ENCODE assay signal across 16 cellular contexts in genomic region chr16:48555597-48555996, GRCh38. TPM values are rescaled to one million over a fixed set of nuclear protein-coding genes. Genes with fewer than 3 reads are reported as not detected.
DNase-seq lines count a peak whose midpoint lies in the region; ATAC-seq, FAIRE-seq and TF ChIP-seq lines count a peak whose summit lies in the region.
"Had no signal": no experiment of that assay in that cellular context is flagged by ENCODE, and none has a peak within 500 bp of the region (broad histone marks: within the 10 kb centered on the region; RNA-seq: fewer than 3 reads in every experiment).

No MANE protein-coding gene starts in this region.

- no peak for FAIRE-seq in D721Med (lab: Jason Lieb, UNC)
- FAIRE-seq: bronchial epithelial cell had no signal

- peak overlapping the region; percentile 51 for H3K27ac ChIP-seq in mesodermal cell (ENCODE audit: low read depth, low read length, severe bottlenecking)
- H3K27ac ChIP-seq: sigmoid colon had no signal

- H3K9me3 ChIP-seq in mesodermal cell (ENCODE audit: control insufficient read depth, low read length): no peaks in the 10 kb centered on the region
- H3K9me3 ChIP-seq: heart right ventricle, sigmoid colon, SK-N-SH had no signal

- H3K4me1 ChIP-seq in mesodermal cell (ENCODE audit: control insufficient read depth, insufficient read depth, low read length, poor library complexity, severe bottlenecking): peaks cover 21% of the 10 kb centered on the region

- peak overlapping the region; percentile 55 for H3K4me3 Mint-ChIP-seq in stimulated activated naive CD8-positive, alpha-beta T cell treated with anti-CD3 and anti-CD28 coated beads, Interleukin-15, Interleukin-2, amounts not matched to agents 100 ng/mL and 50 ng/mL, for 24 hours
- peak overlapping the region; percentile 64 for H3K4me3 Mint-ChIP-seq in activated CD8-positive, alpha-beta T cell treated with anti-CD3 and anti-CD28 coated beads, Interleukin-2, amount 10 ng/mL, durations not matched to agents 7 days and 5 days

- TF ChIP-seq CTCF in D721Med (IDR thresholded peaks at IDR 0.05; ENCODE audit: insufficient read depth, missing control alignments): no peak

- ATAC-seq in stimulated activated naive CD8-positive, alpha-beta T cell treated with anti-CD3 and anti-CD28 coated beads, Interleukin-15, Interleukin-2, amounts not matched to agents 100 U/mL and 50 U/mL, for 24 hours: no peak
- ATAC-seq in activated CD8-positive, alpha-beta T cell treated with anti-CD3 and anti-CD28 coated beads, Interleukin-2, amount 10 ng/mL, durations not matched to agents 7 days and 5 days: peak; percentile 4
- ATAC-seq in HG02759 (IDR thresholded peaks at IDR 0.05; ENCODE audit: unreplicated experiment) (no peak), HG02623 (IDR thresholded peaks at IDR 0.05; ENCODE audit: unreplicated experiment) (no peak)

- H3K27ac Mint-ChIP-seq in stimulated activated naive CD8-positive, alpha-beta T cell treated with anti-CD3 and anti-CD28 coated beads, Interleukin-15, Interleukin-2, amounts not matched to agents 100 ng/mL and 50 ng/mL, for 24 hours: peak overlapping the region; percentile 98
- peak overlapping the region; percentile 84 for H3K27ac Mint-ChIP-seq in activated CD8-positive, alpha-beta T cell treated with anti-CD3 and anti-CD28 coated beads, Interleukin-2, amount 10 ng/mL, durations not matched to agents 7 days and 5 days

- H3K4me3 ChIP-seq in mesodermal cell (ENCODE audit: extremely low read depth, insufficient read depth, low read length, poor library complexity, severe bottlenecking): no peak overlapping the region
- H3K4me3 ChIP-seq: heart right ventricle, sigmoid colon had no signal

- POLR2A ChIA-PET in activated CD8-positive, alpha-beta T cell treated with anti-CD3 and anti-CD28 coated beads, Interleukin-2, amount 10 ng/mL, durations not matched to agents 7 days and 5 days (lab: Charles Lee): interaction anchor here (1.0 to 1.1 kb wide), 2 partner anchors 52 to 170 kb away, joined by 3 read pairs; partner anchors contain the start of gene SIAH1

- peaks cover 90% of the 10 kb centered on the region for H3K4me1 Mint-ChIP-seq in stimulated activated naive CD8-positive, alpha-beta T cell treated with anti-CD3 and anti-CD28 coated beads, Interleukin-15, Interleukin-2, amounts not matched to agents 100 ng/mL and 50 ng/mL, for 24 hours (ENCODE audit: low read depth)
- H3K4me1 Mint-ChIP-seq in activated CD8-positive, alpha-beta T cell treated with anti-CD3 and anti-CD28 coated beads, Interleukin-2, amount 10 ng/mL, durations not matched to agents 7 days and 5 days (ENCODE audit: low read depth): peaks cover 61% of the 10 kb centered on the region

- CTCF ChIA-PET in activated CD8-positive, alpha-beta T cell treated with anti-CD3 and anti-CD28 coated beads, Interleukin-2, amount 10 ng/mL, durations not matched to agents 7 days and 5 days (lab: Charles Lee): interaction anchor here (7.4 kb wide), 1 partner anchor 67 kb away, joined by 52 read pairs; no protein-coding TSS in a partner anchor

- H3K36me3 ChIP-seq in mesodermal cell (ENCODE audit: control insufficient read depth, insufficient read depth, low read length): peaks cover 63% of the 10 kb centered on the region

- no peaks in the 10 kb centered on the region for H3K9me3 Mint-ChIP-seq in stimulated activated naive CD8-positive, alpha-beta T cell treated with anti-CD3 and anti-CD28 coated beads, Interleukin-15, Interleukin-2, amounts not matched to agents 100 ng/mL and 50 ng/mL, for 24 hours
- no peaks in the 10 kb centered on the region for H3K9me3 Mint-ChIP-seq in activated CD8-positive, alpha-beta T cell treated with anti-CD3 and anti-CD28 coated beads, Interleukin-2, amount 10 ng/mL, durations not matched to agents 7 days and 5 days (ENCODE audit: insufficient read depth)

- H3K36me3 Mint-ChIP-seq in stimulated activated naive CD8-positive, alpha-beta T cell treated with anti-CD3 and anti-CD28 coated beads, Interleukin-15, Interleukin-2, amounts not matched to agents 100 ng/mL and 50 ng/mL, for 24 hours (ENCODE audit: low read depth): peaks cover 61% of the 10 kb centered on the region
- peaks cover 74% of the 10 kb centered on the region for H3K36me3 Mint-ChIP-seq in activated CD8-positive, alpha-beta T cell treated with anti-CD3 and anti-CD28 coated beads, Interleukin-2, amount 10 ng/mL, durations not matched to agents 7 days and 5 days (ENCODE audit: low read depth)

- no peak for DNase-seq in stimulated activated naive CD8-positive, alpha-beta T cell treated with anti-CD3 and anti-CD28 coated beads, Interleukin-15, Interleukin-2, amounts not matched to agents 100 U/mL and 50 U/mL, for 24 hours
- no peak for DNase-seq in activated CD8-positive, alpha-beta T cell treated with anti-CD3 and anti-CD28 coated beads, Interleukin-2, amount 10 ng/mL, durations not matched to agents 7 days and 5 days
- DNase-seq in NCI-H2171 treated with DMSO at 0.1 percent for 48 hours (lab: John Stamatoyannopoulos, UW): no peak
- no peak for DNase-seq in D721Med (ENCODE audit: insufficient read length, low spot score)
- DNase-seq: effector CD4-positive, alpha-beta T cell; heart right ventricle; islet precursor cell; NCI-H1092; NCI-H524 treated with DMSO at 0.1 percent for 48 hours; sigmoid colon; SK-N-SH had no signal

- H3K27me3 Mint-ChIP-seq in stimulated activated naive CD8-positive, alpha-beta T cell treated with anti-CD3 and anti-CD28 coated beads, Interleukin-15, Interleukin-2, amounts not matched to agents 100 ng/mL and 50 ng/mL, for 24 hours: no peaks in the 10 kb centered on the region
- H3K27me3 Mint-ChIP-seq in activated CD8-positive, alpha-beta T cell treated with anti-CD3 and anti-CD28 coated beads, Interleukin-2, amount 10 ng/mL, durations not matched to agents 7 days and 5 days (ENCODE audit: low read depth): no peaks in the 10 kb centered on the region

RNA-seq across cellular contexts. Expression of gene N4BP1, which starts 54.4 kb away (rescaled TPM):
- total RNA-seq in activated CD8-positive, alpha-beta T cell treated with anti-CD3 and anti-CD28 coated beads, Interleukin-2, amount 10 ng/mL, durations not matched to agents 7 days and 5 days: 10 to 100 TPM; 56.1 to 59.1 TPM
- 27.2 TPM for polyA plus RNA-seq in mesodermal cell (2013, experiment 1 of 2)
- polyA plus RNA-seq in mesodermal cell (2013, experiment 2 of 2): 27.3 TPM
